ENCODE assay signal across 23 cellular contexts in the genomic region with DNA sequence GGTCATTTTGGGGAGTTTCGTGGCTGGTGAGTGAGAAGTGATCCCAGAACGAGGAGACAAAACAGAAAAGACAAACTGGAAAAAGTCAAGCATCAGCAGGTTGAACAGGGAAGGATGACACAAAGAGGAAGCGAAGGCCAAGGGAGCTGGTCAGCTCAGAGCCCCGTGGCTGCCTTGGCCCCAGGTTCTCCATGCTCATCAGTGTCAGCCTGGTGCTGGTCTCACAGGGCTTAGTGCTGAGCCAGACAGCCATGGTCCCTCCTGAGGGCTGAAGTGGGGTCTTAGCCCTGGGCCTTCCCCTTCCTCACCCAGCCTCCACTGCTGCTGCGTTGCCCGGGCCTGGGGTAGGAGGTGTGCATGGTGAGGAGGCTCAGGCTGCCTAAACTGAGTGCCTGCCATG.
DNase-seq lines count a peak whose midpoint lies in the region; ATAC-seq and TF ChIP-seq lines count a peak whose summit lies in the region.
"Had no signal": no experiment of that assay in that cellular context is flagged by ENCODE, and none has a peak within 500 bp of the region (broad histone marks: within the 10 kb centered on the region; RNA-seq: fewer than 3 reads in every experiment).

No MANE protein-coding gene starts in this region.

- ATAC-seq in left cardiac atrium (peak; percentile 57 to 68), upper lobe of left lung (ENCODE audit: low FRiP score in 2 of 2) (peak; percentile 17 to 44), HG03354 (IDR thresholded peaks at IDR 0.05; ENCODE audit: poor library complexity, severe bottlenecking, unreplicated experiment) (no peak)
- ATAC-seq in naive thymus-derived CD4-positive, alpha-beta T cell, result peak; percentile 30
- ATAC-seq: activated CD8-positive, alpha-beta T cell treated with anti-CD3 and anti-CD28 coated beads for 36 hours; activated naive CD8-positive, alpha-beta T cell treated with anti-CD3 and anti-CD28 coated beads, Interleukin-2, amount 50 U/mL, for 24 hours; GM12878; T-cell had no signal

- H3K27me3 ChIP-seq in naive thymus-derived CD4-positive, alpha-beta T cell (ENCODE audit: control insufficient read depth in 2 of 2, insufficient read depth in 2 of 2, low read length in 2 of 2), result no peaks in the 10 kb centered on the region
- no peaks in the 10 kb centered on the region for H3K27me3 ChIP-seq in upper lobe of left lung
- no peaks in the 10 kb centered on the region for H3K27me3 ChIP-seq in A673 (replicated peaks; ENCODE audit: insufficient read depth, low read depth, low read length, poor library complexity)
- H3K27me3 ChIP-seq in colonic mucosa, result no peaks in the 10 kb centered on the region

- H3K9ac ChIP-seq in colonic mucosa (ENCODE audit: low read depth in 2 of 2, low read length in 2 of 2), result no peak overlapping the region

- no peaks in the 10 kb centered on the region for H3K27me3 Mint-ChIP-seq in activated naive CD4-positive, alpha-beta T cell treated with anti-CD3 and anti-CD28 coated beads, Interleukin-2, amount 50 U/mL, for 24 hours
- no peaks in the 10 kb centered on the region for H3K27me3 Mint-ChIP-seq in naive thymus-derived CD4-positive, alpha-beta T cell
- H3K27me3 Mint-ChIP-seq: activated CD8-positive, alpha-beta T cell treated with anti-CD3 and anti-CD28 coated beads for 36 hours; activated naive CD8-positive, alpha-beta T cell treated with anti-CD3 and anti-CD28 coated beads, Interleukin-2, amount 50 U/mL, for 24 hours; CD4-positive, alpha-beta T cell; memory B cell; T-cell had no signal

- no peak overlapping the region for H3K4me3 ChIP-seq in naive thymus-derived CD4-positive, alpha-beta T cell (ENCODE audit: low read length)
- H3K4me3 ChIP-seq in upper lobe of left lung, result no peak overlapping the region
- H3K4me3 ChIP-seq in A673 (ENCODE audit: low read depth, low read length, poor library complexity, severe bottlenecking), result no peak overlapping the region
- no peak overlapping the region for H3K4me3 ChIP-seq in colonic mucosa
- H3K4me3 ChIP-seq: GM12878 had no signal

- BruUV-seq in A673 (replicated peaks; lab: Mats Ljungman, UMichigan), result no TSS peak

- H3K36me3 Mint-ChIP-seq in activated naive CD4-positive, alpha-beta T cell treated with anti-CD3 and anti-CD28 coated beads, Interleukin-2, amount 50 U/mL, for 24 hours, result peaks cover 12% of the 10 kb centered on the region
- peaks cover 12 to 43% (median 19%) of the 10 kb centered on the region in 5 donors for H3K36me3 Mint-ChIP-seq in naive thymus-derived CD4-positive, alpha-beta T cell

- no peak overlapping the region for H3K27ac ChIP-seq in naive thymus-derived CD4-positive, alpha-beta T cell (ENCODE audit: low read depth, low read length)
- H3K27ac ChIP-seq in upper lobe of left lung, result peak overlapping the region in 1 of 4 donors; percentile 32
- no peak overlapping the region for H3K27ac ChIP-seq in A673 (ENCODE audit: low read depth, low read length, poor library complexity, severe bottlenecking)
- no peak overlapping the region for H3K27ac ChIP-seq in colonic mucosa
- H3K27ac ChIP-seq: 22Rv1 had no signal

- H3K27ac Mint-ChIP-seq in activated naive CD4-positive, alpha-beta T cell treated with anti-CD3 and anti-CD28 coated beads, Interleukin-2, amount 50 U/mL, for 24 hours, result peak overlapping the region; percentile 6
- H3K27ac Mint-ChIP-seq in naive thymus-derived CD4-positive, alpha-beta T cell, result peak overlapping the region in 1 of 9 donors; percentile 18
- H3K27ac Mint-ChIP-seq: activated CD8-positive, alpha-beta T cell treated with anti-CD3 and anti-CD28 coated beads for 36 hours; activated naive CD8-positive, alpha-beta T cell treated with anti-CD3 and anti-CD28 coated beads, Interleukin-2, amount 50 U/mL, for 24 hours; CD4-positive, alpha-beta T cell; memory B cell; type B pancreatic cell had no signal

- CTCF ChIA-PET in naive thymus-derived CD4-positive, alpha-beta T cell (lab: Charles Lee), result interaction anchor here (1.5 kb wide), 1 partner anchor 15 kb away, joined by 4 read pairs; no protein-coding TSS in a partner anchor
- CTCF ChIA-PET in A673 (lab: Charles Lee), result no interaction called here

- TF ChIP-seq EP300 in upper lobe of left lung (IDR thresholded peaks at IDR 0.05), result no peak

- intact Hi-C loops in left cardiac atrium (cut with DNase I) (no loop called here), A673 (cut with micrococcal nuclease; ENCODE audit: unreplicated experiment) (no loop called here), colonic mucosa (cut with DNase I) (no loop called here)
- intact Hi-C loops in naive thymus-derived CD4-positive, alpha-beta T cell (cut with micrococcal nuclease), result no loop called here

- no peak for TF ChIP-seq POLR2A in upper lobe of left lung (IDR thresholded peaks at IDR 0.05)

- H3K36me3 ChIP-seq in naive thymus-derived CD4-positive, alpha-beta T cell (ENCODE audit: control insufficient read depth in 2 of 3, insufficient read depth in 3 of 3, low read length in 3 of 3), result no peaks in the 10 kb centered on the region
- no peaks in the 10 kb centered on the region for H3K36me3 ChIP-seq in upper lobe of left lung
- H3K36me3 ChIP-seq in A673 (ENCODE audit: insufficient read depth, low read length, poor library complexity, severe bottlenecking), result no peaks in the 10 kb centered on the region
- H3K36me3 ChIP-seq in colonic mucosa, result no peaks in the 10 kb centered on the region

- no peak overlapping the region for H3K4me3 Mint-ChIP-seq in activated naive CD4-positive, alpha-beta T cell treated with anti-CD3 and anti-CD28 coated beads, Interleukin-2, amount 50 U/mL, for 24 hours
- H3K4me3 Mint-ChIP-seq in naive thymus-derived CD4-positive, alpha-beta T cell, result no peak overlapping the region
- H3K4me3 Mint-ChIP-seq: activated CD8-positive, alpha-beta T cell treated with anti-CD3 and anti-CD28 coated beads for 36 hours; activated naive CD8-positive, alpha-beta T cell treated with anti-CD3 and anti-CD28 coated beads, Interleukin-2, amount 50 U/mL, for 24 hours; CD4-positive, alpha-beta T cell; memory B cell; T-cell; type B pancreatic cell had no signal

- no peak for DNase-seq in activated naive CD4-positive, alpha-beta T cell treated with anti-CD3 and anti-CD28 coated beads, Interleukin-2, amount 50 U/mL, for 16 hours
- DNase-seq in left cardiac atrium, result no peak
- no peak for DNase-seq in naive thymus-derived CD4-positive, alpha-beta T cell
- DNase-seq in upper lobe of left lung, result peak; percentile 32 to 51
- DNase-seq in A673 (ENCODE audit: low spot score), result no peak
- DNase-seq in colonic mucosa, result no peak
- DNase-seq: activated CD8-positive, alpha-beta T cell treated with anti-CD3 and anti-CD28 coated beads for 36 hours; activated effector memory CD4-positive, alpha-beta T cell treated with anti-CD3 and anti-CD28 coated beads, Interleukin-2, amount 50 U/mL, for 16 hours; activated naive CD8-positive, alpha-beta T cell treated with anti-CD3 and anti-CD28 coated beads, Interleukin-2, amount 50 U/mL, for 24 hours; CD4-positive, alpha-beta T cell; GOT3; Kasumi-1; NCI-H146; NCI-H446 treated with DMSO at 0.1 percent for 48 hours; NCI-H82; small intestine; T-cell had no signal

- peaks cover 28% of the 10 kb centered on the region for H3K4me1 Mint-ChIP-seq in activated naive CD4-positive, alpha-beta T cell treated with anti-CD3 and anti-CD28 coated beads, Interleukin-2, amount 50 U/mL, for 24 hours
- H3K4me1 Mint-ChIP-seq in naive thymus-derived CD4-positive, alpha-beta T cell, result peaks cover 11 to 21% (median 16%) of the 10 kb centered on the region in 7 donors

- peaks cover 0 to 17% of the 10 kb centered on the region in 2 donors for H3K4me1 ChIP-seq in naive thymus-derived CD4-positive, alpha-beta T cell (ENCODE audit: control insufficient read depth in 2 of 2, insufficient read depth in 2 of 2, low read length in 2 of 2)
- peaks cover 24 to 45% (median 27%) of the 10 kb centered on the region in 4 donors for H3K4me1 ChIP-seq in upper lobe of left lung
- H3K4me1 ChIP-seq in A673 (ENCODE audit: insufficient read depth, low read length, poor library complexity, severe bottlenecking), result no peaks in the 10 kb centered on the region
- H3K4me1 ChIP-seq in colonic mucosa, result no peaks in the 10 kb centered on the region

- 71 to 73% methylated on average over 6 of the region's 6 CpGs for WGBS in upper lobe of left lung, 2 donors

- no peak for TF ChIP-seq CTCF in upper lobe of left lung (IDR thresholded peaks at IDR 0.05)
- no peak for TF ChIP-seq CTCF in A673 (conservative IDR thresholded peaks at IDR 0.05; ENCODE audit: low read depth, low read length)
- no peak for TF ChIP-seq CTCF in colonic mucosa (IDR thresholded peaks at IDR 0.05)

- POLR2A ChIA-PET in naive thymus-derived CD4-positive, alpha-beta T cell (lab: Charles Lee), result interaction anchor here (0.5 to 1.0 kb wide), 3 partner anchors 18 to 184 kb away, joined by 3 to 4 read pairs (median 3); partner anchors contain the start of gene PFKFB3
- POLR2A ChIA-PET in A673 (lab: Charles Lee; ENCODE audit: low non-redundant PET), result no interaction called here

- peaks cover 13% of the 10 kb centered on the region for H3K9me3 Mint-ChIP-seq in activated naive CD4-positive, alpha-beta T cell treated with anti-CD3 and anti-CD28 coated beads, Interleukin-2, amount 50 U/mL, for 24 hours
- H3K9me3 Mint-ChIP-seq in naive thymus-derived CD4-positive, alpha-beta T cell, result peaks cover 6 to 36% (median 26%) of the 10 kb centered on the region in 11 donors

- peaks cover 0 to 10% (median 0%) of the 10 kb centered on the region in 3 experiments for H3K9me3 ChIP-seq in naive thymus-derived CD4-positive, alpha-beta T cell (ENCODE audit: control insufficient read depth in 2 of 3, low read length in 3 of 3)
- H3K9me3 ChIP-seq in upper lobe of left lung (peaks cover 0 to 10% (median 3%) of the 10 kb centered on the region in 4 donors), A673 (ENCODE audit: low read depth, low read length, poor library complexity, severe bottlenecking) (peaks cover 4% of the 10 kb centered on the region), colonic mucosa (no peaks in the 10 kb centered on the region)

Comparison
In these comparisons a context has a peak if more than half of its experiments do, and no peak if none do; other contexts are left out.
1. DNase-seq: peak in upper lobe of left lung (2 of 2); none in activated naive CD4-positive, alpha-beta T cell treated with anti-CD3 and anti-CD28 coated beads, Interleukin-2, amount 50 U/mL, for 16 hours (single experiment), left cardiac atrium (single experiment), naive thymus-derived CD4-positive, alpha-beta T cell (0 of 9), A673 (single experiment) and colonic mucosa (single experiment).